In the genomic region with DNA sequence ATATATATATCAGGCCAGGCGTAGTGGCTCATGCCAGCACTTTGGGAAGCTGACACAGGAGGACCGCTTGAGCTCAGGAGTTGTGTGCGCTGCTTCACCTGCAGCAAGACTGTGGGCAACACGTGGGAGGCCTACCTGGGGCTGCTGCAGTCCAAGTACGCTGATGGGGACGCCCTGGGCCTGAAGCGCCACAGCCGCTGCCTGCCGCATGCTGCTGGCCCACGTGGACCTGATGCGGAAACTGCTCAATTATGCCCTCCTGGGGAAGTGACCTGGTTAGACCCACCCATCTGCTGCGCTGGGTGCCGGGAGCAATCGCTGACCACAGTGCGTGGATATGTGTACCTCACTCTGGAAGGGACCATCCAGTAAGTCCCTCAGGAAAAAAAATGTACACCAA, we compare ENCODE assay signal across 25 cellular contexts. TPM values are rescaled to one million over a fixed set of nuclear protein-coding genes. Genes with fewer than 3 reads are reported as not detected.
DNase-seq lines count a peak whose midpoint lies in the region; ATAC-seq lines count a peak whose summit lies in the region.
"Had no signal": no experiment of that assay in that cellular context is flagged by ENCODE, and none has a peak within 500 bp of the region (broad histone marks: within the 10 kb centered on the region; RNA-seq: fewer than 3 reads in every experiment).

No MANE protein-coding gene starts in this region.

- H3K27me3 ChIP-seq in NT2/D1 (ENCODE audit: insufficient read depth, insufficient read length) (no peaks in the 10 kb centered on the region), mesenchymal stem cell (ENCODE audit: control insufficient read depth in 1 of 2, insufficient read depth in 1 of 2, low read length in 2 of 2) (peaks cover 0 to 13% of the 10 kb centered on the region in 2 experiments), neuronal stem cell (ENCODE audit: control insufficient read depth in 3 of 3, insufficient read depth in 3 of 3, low read depth in 1 of 3, low read length in 3 of 3) (no peaks in the 10 kb centered on the region), trophoblast cell (ENCODE audit: insufficient read depth, low read length) (no peaks in the 10 kb centered on the region)
- H3K27me3 ChIP-seq: BE2C, BLaER1 had no signal

- no peak overlapping the region for H2AFZ ChIP-seq in mesenchymal stem cell (ENCODE audit: low read depth, low read length)
- no peak overlapping the region for H2AFZ ChIP-seq in neuronal stem cell (ENCODE audit: low read length)
- H2AFZ ChIP-seq in trophoblast cell (ENCODE audit: insufficient read depth, low read length, poor library complexity): no peak overlapping the region

- ATAC-seq in HG03108 (IDR thresholded peaks at IDR 0.05; ENCODE audit: unreplicated experiment) (no peak), GM21423 (IDR thresholded peaks at IDR 0.05; ENCODE audit: unreplicated experiment) (no peak)
- ATAC-seq: A549, GM12878 had no signal

- H2BK15ac ChIP-seq in mesenchymal stem cell (ENCODE audit: low read depth, poor library complexity, severe bottlenecking): no peak overlapping the region
- H2BK15ac ChIP-seq in neuronal stem cell (ENCODE audit: low read length): no peak overlapping the region

- H3K27ac ChIP-seq in mesenchymal stem cell (ENCODE audit: low read length, poor library complexity, severe bottlenecking) (no peak overlapping the region), neuronal stem cell (replicated peaks; ENCODE audit: low read length) (no peak overlapping the region), trophoblast cell (ENCODE audit: low read depth, low read length) (no peak overlapping the region)
- H3K27ac ChIP-seq: 22Rv1, A549, BLaER1 had no signal

- H3K4ac ChIP-seq in mesenchymal stem cell (ENCODE audit: low read depth in 1 of 2, low read length in 2 of 2) (no peak overlapping the region), neuronal stem cell (ENCODE audit: low read length) (no peak overlapping the region), trophoblast cell (ENCODE audit: low read depth, low read length) (no peak overlapping the region)

- peaks cover 6% of the 10 kb centered on the region for H3K4me1 ChIP-seq in NT2/D1 (ENCODE audit: insufficient read depth, insufficient read length)
- peaks cover 25% of the 10 kb centered on the region for H3K4me1 ChIP-seq in mesenchymal stem cell (ENCODE audit: control insufficient read depth, insufficient read depth, low read depth, low read length)
- peaks cover 2 to 13% of the 10 kb centered on the region in 2 donors for H3K4me1 ChIP-seq in neuronal stem cell (ENCODE audit: control insufficient read depth in 2 of 2, insufficient read depth in 1 of 2, low read depth in 1 of 2, low read length in 2 of 2)
- H3K4me1 ChIP-seq in trophoblast cell (ENCODE audit: control insufficient read depth in 1 of 2, insufficient read depth in 2 of 2, low read length in 2 of 2): peaks cover 4 to 7% of the 10 kb centered on the region in 2 experiments
- H3K4me1 ChIP-seq: BE2C had no signal

- H4K8ac ChIP-seq in mesenchymal stem cell (ENCODE audit: low read length) (no peak overlapping the region), neuronal stem cell (ENCODE audit: low read depth, low read length) (no peak overlapping the region), trophoblast cell (ENCODE audit: low read depth, low read length) (no peak overlapping the region)

- H2AK5ac ChIP-seq in mesenchymal stem cell (ENCODE audit: low read length, severe bottlenecking) (peak overlapping the region; percentile 57), neuronal stem cell (ENCODE audit: low read depth, low read length) (no peak overlapping the region), trophoblast cell (ENCODE audit: low read length) (no peak overlapping the region)

- H3K9ac ChIP-seq in NT2/D1 (ENCODE audit: insufficient read length, low read depth) (peak overlapping the region; percentile 56), mesenchymal stem cell (ENCODE audit: low read length) (no peak overlapping the region), neuronal stem cell (ENCODE audit: low read depth, low read length, poor library complexity) (no peak overlapping the region), trophoblast cell (ENCODE audit: low read length) (no peak overlapping the region)
- H3K9ac ChIP-seq: BLaER1 had no signal

- H3K14ac ChIP-seq in mesenchymal stem cell (ENCODE audit: low read length in 2 of 2) (no peak overlapping the region), neuronal stem cell (ENCODE audit: low read length) (no peak overlapping the region), trophoblast cell (ENCODE audit: low read length) (no peak overlapping the region)

- H4K12ac ChIP-seq in trophoblast cell (ENCODE audit: low read depth, low read length): no peak overlapping the region

- no peak overlapping the region for H3K18ac ChIP-seq in mesenchymal stem cell (ENCODE audit: low read depth in 1 of 2, low read length in 2 of 2)
- H3K18ac ChIP-seq in neuronal stem cell (ENCODE audit: low read length): no peak overlapping the region
- no peak overlapping the region for H3K18ac ChIP-seq in trophoblast cell (ENCODE audit: low read length)

- H3K4me3 ChIP-seq in NT2/D1 (ENCODE audit: insufficient read length, low read depth) (no peak overlapping the region), mesenchymal stem cell (ENCODE audit: insufficient read depth in 1 of 2, low read depth in 1 of 2, low read length in 2 of 2) (no peak overlapping the region), neuronal stem cell (ENCODE audit: low read length in 2 of 2) (no peak overlapping the region), trophoblast cell (ENCODE audit: low read depth, low read length) (peak overlapping the region; percentile 36)
- H3K4me3 ChIP-seq: A549, BLaER1, GM12878 had no signal

- H2BK120ac ChIP-seq in mesenchymal stem cell (ENCODE audit: low read depth, low read length) (no peak overlapping the region), neuronal stem cell (ENCODE audit: low read depth, low read length) (no peak overlapping the region), trophoblast cell (ENCODE audit: insufficient read depth, low read length, poor library complexity) (no peak overlapping the region)

- no peaks in the 10 kb centered on the region for H3K79me1 ChIP-seq in mesenchymal stem cell (replicated peaks; ENCODE audit: low read length, poor library complexity, severe bottlenecking)
- H3K79me1 ChIP-seq in neuronal stem cell (ENCODE audit: low read depth, low read length): no peaks in the 10 kb centered on the region
- H3K79me1 ChIP-seq in trophoblast cell (ENCODE audit: low read length): no peaks in the 10 kb centered on the region

- no peak overlapping the region for H3K4me2 ChIP-seq in mesenchymal stem cell (ENCODE audit: low read length, poor library complexity, severe bottlenecking)
- no peak overlapping the region for H3K4me2 ChIP-seq in neuronal stem cell (ENCODE audit: insufficient read depth, low read length, poor library complexity, severe bottlenecking)
- no peak overlapping the region for H3K4me2 ChIP-seq in trophoblast cell (ENCODE audit: low read length)
- H3K4me2 ChIP-seq: A549, BLaER1 had no signal

- WGBS in mesenchymal stem cell: 89% methylated on average over 15 of the region's 15 CpGs
- no CpG with 5 or more reads among the region's 15 CpGs for WGBS in neuronal stem cell (ENCODE audit: extremely low coverage in 2 of 2, insufficient read length in 2 of 2, insufficient replicate concordance in 1 of 2), 2 donors
- no CpG with 5 or more reads among the region's 15 CpGs for WGBS in trophoblast cell (ENCODE audit: extremely low coverage, insufficient coverage, insufficient read length)

- DNase-seq in NT2/D1 (ENCODE audit: low read depth, low spot score) (no peak), mesenchymal stem cell (no peak), neuronal stem cell (ENCODE audit: low spot score) (no peak), trophoblast cell (no peak), NCI-H510A treated with DMSO at 0.1 percent for 48 hours (lab: John Stamatoyannopoulos, UW) (no peak)
- DNase-seq: BE2C; C1 segment of cervical spinal cord; CD4-positive, alpha-beta memory T cell; CD4-positive, CD25-positive, alpha-beta regulatory T cell; CD8-positive, alpha-beta memory T cell; COR-L47; DMS 273 treated with DMSO at 0.1 percent for 48 hours; DMS153; DMS53; DMS79; DND-41; EL; GDM1 had no signal

- H3K36me3 ChIP-seq in NT2/D1 (ENCODE audit: insufficient read depth, insufficient read length, low read length): peaks cover 35% of the 10 kb centered on the region
- H3K36me3 ChIP-seq in mesenchymal stem cell (ENCODE audit: control insufficient read depth in 1 of 2, insufficient read depth in 2 of 2, low read depth in 1 of 2, low read length in 2 of 2): peaks cover 17% of the 10 kb centered on the region in 2 experiments
- H3K36me3 ChIP-seq in neuronal stem cell (replicated peaks in 1 of 2; ENCODE audit: control insufficient read depth in 2 of 2, insufficient read depth in 2 of 2, low read length in 2 of 2): peaks cover 15 to 35% of the 10 kb centered on the region in 2 donors
- H3K36me3 ChIP-seq in trophoblast cell (ENCODE audit: control insufficient read depth in 1 of 2, insufficient read depth in 2 of 2, low read length in 2 of 2): peaks cover 17 to 21% of the 10 kb centered on the region in 2 experiments
- H3K36me3 ChIP-seq: BE2C had no signal

- H3K9me3 ChIP-seq in NT2/D1 (ENCODE audit: insufficient read depth, low read length) (no peaks in the 10 kb centered on the region), mesenchymal stem cell (ENCODE audit: control insufficient read depth, low read length) (no peaks in the 10 kb centered on the region), neuronal stem cell (replicated peaks in 1 of 2; ENCODE audit: control insufficient read depth in 2 of 2, insufficient read depth in 1 of 2, low read depth in 1 of 2, low read length in 2 of 2) (peaks cover 0 to 3% of the 10 kb centered on the region in 2 donors), trophoblast cell (ENCODE audit: insufficient read depth, low read depth, low read length) (peaks cover 2% of the 10 kb centered on the region)
- H3K9me3 ChIP-seq: A549, BE2C, BLaER1 had no signal

- H2BK5ac ChIP-seq in mesenchymal stem cell (ENCODE audit: low read depth, low read length, poor library complexity, severe bottlenecking): no peak overlapping the region
- H2BK5ac ChIP-seq in neuronal stem cell (ENCODE audit: low read length): no peak overlapping the region
- no peak overlapping the region for H2BK5ac ChIP-seq in trophoblast cell (ENCODE audit: low read depth, low read length, poor library complexity)

- no peaks in the 10 kb centered on the region for H3K79me2 ChIP-seq in trophoblast cell (ENCODE audit: control insufficient read depth, insufficient read depth, low read length, poor library complexity)

- no peak overlapping the region for H4K91ac ChIP-seq in mesenchymal stem cell (ENCODE audit: low read length)
- no peak overlapping the region for H4K91ac ChIP-seq in neuronal stem cell (ENCODE audit: low read depth, low read length, poor library complexity)
- no peak overlapping the region for H4K91ac ChIP-seq in trophoblast cell (ENCODE audit: low read depth, low read length)

- H3K23ac ChIP-seq in mesenchymal stem cell (ENCODE audit: low read length in 2 of 2): no peak overlapping the region
- H3K23ac ChIP-seq in neuronal stem cell (ENCODE audit: low read depth, low read length, poor library complexity): peak overlapping the region; percentile 10
- H3K23ac ChIP-seq in trophoblast cell (ENCODE audit: low read length): no peak overlapping the region

- no peak overlapping the region for H2BK12ac ChIP-seq in mesenchymal stem cell (ENCODE audit: low read length in 2 of 2)
- no peak overlapping the region for H2BK12ac ChIP-seq in neuronal stem cell (ENCODE audit: low read length)
- no peak overlapping the region for H2BK12ac ChIP-seq in trophoblast cell (ENCODE audit: low read length)

RNA-seq across cellular contexts. Expression of a gene that starts 1.8 kb away (rescaled TPM):
- not detected for polyA plus RNA-seq in mesenchymal stem cell (2013, experiment 1 of 2)
- polyA plus RNA-seq in mesenchymal stem cell (2013, experiment 2 of 2): not detected
- polyA plus RNA-seq in neuronal stem cell (2013, experiment 1 of 2): 0.04 TPM
- polyA plus RNA-seq in neuronal stem cell (2013, experiment 2 of 2): 0.03 TPM
- not detected in 2 replicates for polyA plus RNA-seq in trophoblast cell (2013)
- polyA plus RNA-seq: CD14-positive monocyte; CD4-positive, alpha-beta memory T cell; CD4-positive, CD25-positive, alpha-beta regulatory T cell; CD8-positive, alpha-beta memory T cell; GM12878 had no signal

RNA-seq across cellular contexts. Expression of a gene that starts 17.0 kb away (rescaled TPM):
- polyA plus RNA-seq in mesenchymal stem cell (2013, experiment 1 of 2): 4.9 TPM
- polyA plus RNA-seq in mesenchymal stem cell (2013, experiment 2 of 2): 4.5 TPM
- polyA plus RNA-seq in neuronal stem cell (2013, experiment 1 of 2): 23.5 TPM
- polyA plus RNA-seq in neuronal stem cell (2013, experiment 2 of 2): 21.1 TPM
- 7.3 and 8.1 TPM in 2 replicates for polyA plus RNA-seq in trophoblast cell (2013)

RNA-seq across cellular contexts. Expression of a gene that starts 17.7 kb away (rescaled TPM):
- polyA plus RNA-seq in mesenchymal stem cell (2013, experiment 1 of 2): 3.1 TPM
- 3.3 TPM for polyA plus RNA-seq in mesenchymal stem cell (2013, experiment 2 of 2)
- 6.3 TPM for polyA plus RNA-seq in neuronal stem cell (2013, experiment 1 of 2)
- 6.0 TPM for polyA plus RNA-seq in neuronal stem cell (2013, experiment 2 of 2)
- polyA plus RNA-seq in trophoblast cell (2013): 7.1 and 7.5 TPM in 2 replicates

RNA-seq across cellular contexts. Expression of a gene that starts 20.4 kb away (rescaled TPM):
- not detected for polyA plus RNA-seq in mesenchymal stem cell (2013, experiment 1 of 2)
- not detected for polyA plus RNA-seq in mesenchymal stem cell (2013, experiment 2 of 2)
- polyA plus RNA-seq in neuronal stem cell (2013, experiment 1 of 2): not detected
- not detected for polyA plus RNA-seq in neuronal stem cell (2013, experiment 2 of 2)
- 0.01 TPM in 1 of 2 replicates, not detected in the other for polyA plus RNA-seq in trophoblast cell (2013)
- polyA plus RNA-seq: A549; CD14-positive monocyte; CD4-positive, alpha-beta memory T cell; CD4-positive, CD25-positive, alpha-beta regulatory T cell; CD8-positive, alpha-beta memory T cell had no signal

RNA-seq across cellular contexts. Expression of a gene that starts 26.0 kb away (rescaled TPM):
- 0.40 TPM for polyA plus RNA-seq in mesenchymal stem cell (2013, experiment 1 of 2)
- 0.68 TPM for polyA plus RNA-seq in mesenchymal stem cell (2013, experiment 2 of 2)
- not detected for polyA plus RNA-seq in neuronal stem cell (2013, experiment 1 of 2)
- polyA plus RNA-seq in neuronal stem cell (2013, experiment 2 of 2): not detected
- polyA plus RNA-seq in trophoblast cell (2013): 0.18 and 0.23 TPM in 2 replicates
- polyA plus RNA-seq: CD14-positive monocyte; CD4-positive, CD25-positive, alpha-beta regulatory T cell; CD8-positive, alpha-beta memory T cell had no signal
